ENCODE assay signal across 9 cellular contexts in genomic region chr14:90522585-90523191, GRCh38.
DNase-seq lines count a peak whose midpoint lies in the region; ATAC-seq, FAIRE-seq and TF ChIP-seq lines count a peak whose summit lies in the region.
"Had no signal": no experiment of that assay in that cellular context is flagged by ENCODE, and none has a peak within 500 bp of the region (broad histone marks: within the 10 kb centered on the region; RNA-seq: fewer than 3 reads in every experiment).

No MANE protein-coding gene starts in this region.

- no peak for ATAC-seq in activated naive CD8-positive, alpha-beta T cell treated with anti-CD3 and anti-CD28 coated beads, Interleukin-2, amount 10 ng/mL, durations not matched to agents 7 days and 5 days (ENCODE audit: low read depth)
- no peak for ATAC-seq in activated naive CD8-positive, alpha-beta T cell treated with anti-CD3 and anti-CD28 coated beads, Interleukin-2, amount 50 U/mL, for 24 hours
- peak; percentile 52 for ATAC-seq in WTC11
- no peak for ATAC-seq in HG03139 (IDR thresholded peaks at IDR 0.05; ENCODE audit: unreplicated experiment)

- H3K4me1 ChIP-seq in kidney (ENCODE audit: control insufficient read depth in 1 of 2, insufficient read depth in 1 of 2, low read depth in 1 of 2, low read length in 2 of 2) = peaks cover 10 to 13% of the 10 kb centered on the region in 2 donors
- peaks cover 11 to 20% of the 10 kb centered on the region in 2 donors for H3K4me1 ChIP-seq in uterus

- POLR2A ChIA-PET in activated naive CD8-positive, alpha-beta T cell treated with anti-CD3 and anti-CD28 coated beads, Interleukin-2, amount 10 ng/mL, durations not matched to agents 7 days and 5 days (lab: Charles Lee) = no interaction called here
- POLR2A ChIA-PET in WTC11 (lab: Charles Lee) = no interaction called here

- H3K4me3 ChIP-seq in kidney (ENCODE audit: low read length in 2 of 2) (no peak overlapping the region), uterus (no peak overlapping the region)

- CTCF ChIA-PET in WTC11 (lab: Charles Lee) = interaction anchor here (0.8 to 2.4 kb wide), 4 partner anchors 24 to 236 kb away, joined by 4 to 11 read pairs (median 5); no protein-coding TSS in a partner anchor

- H3K27ac Mint-ChIP-seq in activated naive CD8-positive, alpha-beta T cell treated with anti-CD3 and anti-CD28 coated beads, Interleukin-2, amount 10 ng/mL, durations not matched to agents 7 days and 5 days = no peak overlapping the region
- no peak overlapping the region for H3K27ac Mint-ChIP-seq in activated naive CD8-positive, alpha-beta T cell treated with anti-CD3 and anti-CD28 coated beads, Interleukin-2, amount 50 U/mL, for 24 hours
- H3K27ac Mint-ChIP-seq in WTC11 = no peak overlapping the region
- H3K27ac Mint-ChIP-seq: T-helper 1 cell treated with Interleukin-12 subunit alpha and Interleukin-12 subunit beta and Interleukin-4 antibody, amounts not matched to agents 30 μg/mL and 1 μg/mL, for 36 hours had no signal

- H3K4me1 Mint-ChIP-seq in activated naive CD8-positive, alpha-beta T cell treated with anti-CD3 and anti-CD28 coated beads, Interleukin-2, amount 10 ng/mL, durations not matched to agents 7 days and 5 days = no peaks in the 10 kb centered on the region
- H3K4me1 Mint-ChIP-seq in activated naive CD8-positive, alpha-beta T cell treated with anti-CD3 and anti-CD28 coated beads, Interleukin-2, amount 50 U/mL, for 24 hours = no peaks in the 10 kb centered on the region
- H3K4me1 Mint-ChIP-seq in WTC11 = peaks cover 9% of the 10 kb centered on the region

- no peaks in the 10 kb centered on the region for H3K36me3 ChIP-seq in kidney (ENCODE audit: control insufficient read depth in 1 of 2, insufficient read depth in 2 of 2, low read length in 2 of 2)
- no peaks in the 10 kb centered on the region for H3K36me3 ChIP-seq in uterus

- no peak overlapping the region for H3K27ac ChIP-seq in kidney (ENCODE audit: low read depth in 2 of 2, low read length in 2 of 2)
- H3K27ac ChIP-seq in uterus = peak overlapping the region; percentile 23 to 60

- TF ChIP-seq CTCF in WTC11 (IDR thresholded peaks at IDR 0.05) (no peak), kidney (IDR thresholded peaks at IDR 0.05; ENCODE audit: borderline replicate concordance, extremely low read depth, insufficient read depth) (no peak), uterus (IDR thresholded peaks at IDR 0.05) (no peak)

- peaks cover 14% of the 10 kb centered on the region for H3K9me3 Mint-ChIP-seq in activated naive CD8-positive, alpha-beta T cell treated with anti-CD3 and anti-CD28 coated beads, Interleukin-2, amount 10 ng/mL, durations not matched to agents 7 days and 5 days
- H3K9me3 Mint-ChIP-seq in activated naive CD8-positive, alpha-beta T cell treated with anti-CD3 and anti-CD28 coated beads, Interleukin-2, amount 50 U/mL, for 24 hours = peaks cover 16% of the 10 kb centered on the region
- H3K9me3 Mint-ChIP-seq in WTC11 = peaks cover 17% of the 10 kb centered on the region

- intact Hi-C loops in kidney (cut with DNase I) = no loop called here
- intact Hi-C loops in uterus (cut with DNase I; ENCODE audit: low total_unique reads) = no loop called here

- H3K36me3 Mint-ChIP-seq in activated naive CD8-positive, alpha-beta T cell treated with anti-CD3 and anti-CD28 coated beads, Interleukin-2, amount 10 ng/mL, durations not matched to agents 7 days and 5 days = no peaks in the 10 kb centered on the region
- peaks cover 4% of the 10 kb centered on the region for H3K36me3 Mint-ChIP-seq in activated naive CD8-positive, alpha-beta T cell treated with anti-CD3 and anti-CD28 coated beads, Interleukin-2, amount 50 U/mL, for 24 hours (ENCODE audit: low read depth)
- H3K36me3 Mint-ChIP-seq in WTC11 = peaks cover 9% of the 10 kb centered on the region

- H3K27me3 ChIP-seq in uterus = no peaks in the 10 kb centered on the region

- peak; percentile 24 for DNase-seq in activated naive CD8-positive, alpha-beta T cell treated with anti-CD3 and anti-CD28 coated beads, Interleukin-2, amount 10 ng/mL, durations not matched to agents 7 days and 5 days
- no peak for DNase-seq in activated naive CD8-positive, alpha-beta T cell treated with anti-CD3 and anti-CD28 coated beads, Interleukin-2, amount 50 U/mL, for 24 hours
- DNase-seq in WTC11 (ENCODE audit: low spot score) = no peak
- DNase-seq in kidney = peak; percentile 84
- DNase-seq in uterus = peak; percentile 80 to 89
- no peak for DNase-seq in superior temporal gyrus (ENCODE audit: extremely low spot score)
- DNase-seq in EL = no peak

- H3K27me3 Mint-ChIP-seq in activated naive CD8-positive, alpha-beta T cell treated with anti-CD3 and anti-CD28 coated beads, Interleukin-2, amount 10 ng/mL, durations not matched to agents 7 days and 5 days = no peaks in the 10 kb centered on the region
- H3K27me3 Mint-ChIP-seq in activated naive CD8-positive, alpha-beta T cell treated with anti-CD3 and anti-CD28 coated beads, Interleukin-2, amount 50 U/mL, for 24 hours = peaks cover 2% of the 10 kb centered on the region
- no peaks in the 10 kb centered on the region; the same call in 1 of the 2 replicates for H3K27me3 Mint-ChIP-seq in WTC11 (ENCODE audit: low read depth)

- no peak for TF ChIP-seq POLR2A in uterus (IDR thresholded peaks at IDR 0.05)

- FAIRE-seq in kidney (lab: Jason Lieb, UNC) = no peak

- H3K9me3 ChIP-seq in kidney (ENCODE audit: control insufficient read depth in 1 of 2, low read length in 2 of 2) (no peaks in the 10 kb centered on the region), uterus (no peaks in the 10 kb centered on the region)

- no peak overlapping the region for H3K9ac ChIP-seq in kidney (ENCODE audit: low read length in 2 of 2)

- H3K4me3 Mint-ChIP-seq in activated naive CD8-positive, alpha-beta T cell treated with anti-CD3 and anti-CD28 coated beads, Interleukin-2, amount 10 ng/mL, durations not matched to agents 7 days and 5 days = no peak overlapping the region
- H3K4me3 Mint-ChIP-seq in activated naive CD8-positive, alpha-beta T cell treated with anti-CD3 and anti-CD28 coated beads, Interleukin-2, amount 50 U/mL, for 24 hours = no peak overlapping the region
- no peak overlapping the region for H3K4me3 Mint-ChIP-seq in WTC11
- H3K4me3 Mint-ChIP-seq: T-helper 1 cell treated with Interleukin-12 subunit alpha and Interleukin-12 subunit beta and Interleukin-4 antibody, amounts not matched to agents 30 μg/mL and 1 μg/mL, for 36 hours had no signal

TF ChIP-seq in WTC11, 78 proteins besides CTCF, POLR2A, EP300 and RAD21 (continues in another document):
- TF ChIP-seq, protein P1, sequence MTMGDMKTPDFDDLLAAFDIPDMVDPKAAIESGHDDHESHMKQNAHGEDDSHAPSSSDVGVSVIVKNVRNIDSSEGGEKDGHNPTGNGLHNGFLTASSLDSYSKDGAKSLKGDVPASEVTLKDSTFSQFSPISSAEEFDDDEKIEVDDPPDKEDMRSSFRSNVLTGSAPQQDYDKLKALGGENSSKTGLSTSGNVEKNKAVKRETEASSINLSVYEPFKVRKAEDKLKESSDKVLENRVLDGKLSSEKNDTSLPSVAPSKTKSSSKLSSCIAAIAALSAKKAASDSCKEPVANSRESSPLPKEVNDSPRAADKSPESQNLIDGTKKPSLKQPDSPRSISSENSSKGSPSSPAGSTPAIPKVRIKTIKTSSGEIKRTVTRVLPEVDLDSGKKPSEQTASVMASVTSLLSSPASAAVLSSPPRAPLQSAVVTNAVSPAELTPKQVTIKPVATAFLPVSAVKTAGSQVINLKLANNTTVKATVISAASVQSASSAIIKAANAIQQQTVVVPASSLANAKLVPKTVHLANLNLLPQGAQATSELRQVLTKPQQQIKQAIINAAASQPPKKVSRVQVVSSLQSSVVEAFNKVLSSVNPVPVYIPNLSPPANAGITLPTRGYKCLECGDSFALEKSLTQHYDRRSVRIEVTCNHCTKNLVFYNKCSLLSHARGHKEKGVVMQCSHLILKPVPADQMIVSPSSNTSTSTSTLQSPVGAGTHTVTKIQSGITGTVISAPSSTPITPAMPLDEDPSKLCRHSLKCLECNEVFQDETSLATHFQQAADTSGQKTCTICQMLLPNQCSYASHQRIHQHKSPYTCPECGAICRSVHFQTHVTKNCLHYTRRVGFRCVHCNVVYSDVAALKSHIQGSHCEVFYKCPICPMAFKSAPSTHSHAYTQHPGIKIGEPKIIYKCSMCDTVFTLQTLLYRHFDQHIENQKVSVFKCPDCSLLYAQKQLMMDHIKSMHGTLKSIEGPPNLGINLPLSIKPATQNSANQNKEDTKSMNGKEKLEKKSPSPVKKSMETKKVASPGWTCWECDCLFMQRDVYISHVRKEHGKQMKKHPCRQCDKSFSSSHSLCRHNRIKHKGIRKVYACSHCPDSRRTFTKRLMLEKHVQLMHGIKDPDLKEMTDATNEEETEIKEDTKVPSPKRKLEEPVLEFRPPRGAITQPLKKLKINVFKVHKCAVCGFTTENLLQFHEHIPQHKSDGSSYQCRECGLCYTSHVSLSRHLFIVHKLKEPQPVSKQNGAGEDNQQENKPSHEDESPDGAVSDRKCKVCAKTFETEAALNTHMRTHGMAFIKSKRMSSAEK (CRISPR knock-in tag; IDR thresholded peaks at IDR 0.05; ENCODE audit: borderline replicate concordance) = no peak
- TF ChIP-seq, protein P2, sequence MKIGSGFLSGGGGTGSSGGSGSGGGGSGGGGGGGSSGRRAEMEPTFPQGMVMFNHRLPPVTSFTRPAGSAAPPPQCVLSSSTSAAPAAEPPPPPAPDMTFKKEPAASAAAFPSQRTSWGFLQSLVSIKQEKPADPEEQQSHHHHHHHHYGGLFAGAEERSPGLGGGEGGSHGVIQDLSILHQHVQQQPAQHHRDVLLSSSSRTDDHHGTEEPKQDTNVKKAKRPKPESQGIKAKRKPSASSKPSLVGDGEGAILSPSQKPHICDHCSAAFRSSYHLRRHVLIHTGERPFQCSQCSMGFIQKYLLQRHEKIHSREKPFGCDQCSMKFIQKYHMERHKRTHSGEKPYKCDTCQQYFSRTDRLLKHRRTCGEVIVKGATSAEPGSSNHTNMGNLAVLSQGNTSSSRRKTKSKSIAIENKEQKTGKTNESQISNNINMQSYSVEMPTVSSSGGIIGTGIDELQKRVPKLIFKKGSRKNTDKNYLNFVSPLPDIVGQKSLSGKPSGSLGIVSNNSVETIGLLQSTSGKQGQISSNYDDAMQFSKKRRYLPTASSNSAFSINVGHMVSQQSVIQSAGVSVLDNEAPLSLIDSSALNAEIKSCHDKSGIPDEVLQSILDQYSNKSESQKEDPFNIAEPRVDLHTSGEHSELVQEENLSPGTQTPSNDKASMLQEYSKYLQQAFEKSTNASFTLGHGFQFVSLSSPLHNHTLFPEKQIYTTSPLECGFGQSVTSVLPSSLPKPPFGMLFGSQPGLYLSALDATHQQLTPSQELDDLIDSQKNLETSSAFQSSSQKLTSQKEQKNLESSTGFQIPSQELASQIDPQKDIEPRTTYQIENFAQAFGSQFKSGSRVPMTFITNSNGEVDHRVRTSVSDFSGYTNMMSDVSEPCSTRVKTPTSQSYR (CRISPR knock-in tag; IDR thresholded peaks at IDR 0.05) = no peak
- TF ChIP-seq GABPB1 (CRISPR knock-in tag; IDR thresholded peaks at IDR 0.05) (no peak), MYBL2 (CRISPR knock-in tag; IDR thresholded peaks at IDR 0.05) (no peak)

Comparison
In these comparisons a context has a peak if more than half of its experiments do, and no peak if none do; other contexts are left out.
1. DNase-seq: peak in activated naive CD8-positive, alpha-beta T cell treated with anti-CD3 and anti-CD28 coated beads, Interleukin-2, amount 10 ng/mL, durations not matched to agents 7 days and 5 days (single experiment), kidney (single experiment) and uterus (2 of 2); none in activated naive CD8-positive, alpha-beta T cell treated with anti-CD3 and anti-CD28 coated beads, Interleukin-2, amount 50 U/mL, for 24 hours (single experiment), WTC11 (single experiment), superior temporal gyrus (single experiment) and EL (single experiment).
2. H3K27ac ChIP-seq: peak in uterus (2 of 2); none in kidney (0 of 2).